ENCODE assay signal across 14 cellular contexts in the genomic region with DNA sequence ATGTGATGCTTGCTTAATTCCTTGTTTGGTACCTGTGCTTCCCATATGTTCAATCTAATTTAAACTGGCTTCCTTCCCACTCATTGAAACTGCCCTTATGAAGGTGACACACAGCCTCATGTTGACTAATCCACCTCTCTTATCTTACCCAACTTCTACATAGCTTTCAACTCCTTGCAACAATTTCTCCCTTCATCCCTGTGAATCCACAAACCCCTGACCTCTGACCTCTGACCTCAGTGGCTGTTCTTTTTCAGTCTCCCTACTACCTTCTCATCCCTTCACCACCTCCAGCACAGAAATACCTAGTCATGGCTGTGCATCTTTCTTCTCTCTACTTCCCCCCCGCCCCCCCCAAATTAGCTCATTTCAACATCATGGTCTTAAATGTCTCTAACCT.
DNase-seq lines count a peak whose midpoint lies in the region; ATAC-seq and TF ChIP-seq lines count a peak whose summit lies in the region.
"Had no signal": no experiment of that assay in that cellular context is flagged by ENCODE, and none has a peak within 500 bp of the region (broad histone marks: within the 10 kb centered on the region; RNA-seq: fewer than 3 reads in every experiment).

No MANE protein-coding gene starts in this region.

- intact Hi-C loops in right lobe of liver (cut with DNase I) = no loop called here

- no peak overlapping the region for H3K27ac ChIP-seq in liver (ENCODE audit: low read depth in 1 of 2, low read length in 2 of 2)
- no peak overlapping the region for H3K27ac ChIP-seq in right lobe of liver
- no peak overlapping the region for H3K27ac ChIP-seq in foreskin keratinocyte

- no peak for ATAC-seq in right lobe of liver
- peak; percentile 13 for ATAC-seq in foreskin keratinocyte
- ATAC-seq in GM21423 (IDR thresholded peaks at IDR 0.05; ENCODE audit: unreplicated experiment) = no peak
- ATAC-seq: GM12878 had no signal

- H3K27me3 ChIP-seq in liver (ENCODE audit: control insufficient read depth in 4 of 4, insufficient read depth in 4 of 4, low read length in 3 of 4) = no peaks in the 10 kb centered on the region
- H3K27me3 ChIP-seq in right lobe of liver = no peaks in the 10 kb centered on the region
- H3K27me3 ChIP-seq in foreskin keratinocyte = no peaks in the 10 kb centered on the region

- TF ChIP-seq RAD21 in liver (IDR thresholded peaks at IDR 0.05) = no peak

- H3K9ac ChIP-seq in liver (ENCODE audit: low read depth in 1 of 2, low read length in 2 of 2) = no peak overlapping the region

- DNase-seq in right lobe of liver = no peak
- DNase-seq in NCI-H82 (lab: John Stamatoyannopoulos, UW) = peak; percentile 35
- no peak for DNase-seq in foreskin keratinocyte
- DNase-seq in ecto neural progenitor cell (ENCODE audit: low spot score) = no peak
- DNase-seq in T-helper 9 cell = no peak
- DNase-seq: C1 segment of cervical spinal cord; Calu3; CD4-positive, alpha-beta T cell; DMS 273 treated with DMSO at 0.1 percent for 48 hours; HFFc6 had no signal

- H3K4me3 ChIP-seq in liver (ENCODE audit: low read depth in 1 of 3, low read length in 3 of 3) (no peak overlapping the region), right lobe of liver (no peak overlapping the region)
- H3K4me3 ChIP-seq: GM12878, HAP-1 had no signal

- no peak for TF ChIP-seq CTCF in liver (IDR thresholded peaks at IDR 0.05; ENCODE audit: low read depth, low read length, missing input control)
- TF ChIP-seq CTCF in right lobe of liver (IDR thresholded peaks at IDR 0.05) = no peak
- no peak for TF ChIP-seq CTCF in foreskin keratinocyte (conservative IDR thresholded peaks at IDR 0.05)

- H3K9me3 ChIP-seq in liver (ENCODE audit: control insufficient read depth in 4 of 4, low read length in 3 of 4) (no peaks in the 10 kb centered on the region), right lobe of liver (no peaks in the 10 kb centered on the region)
- H3K9me3 ChIP-seq: HAP-1 had no signal

- H3K36me3 ChIP-seq in liver (ENCODE audit: control insufficient read depth in 4 of 4, insufficient read depth in 3 of 4, low read depth in 1 of 4, low read length in 3 of 4) = peaks cover 0 to 3% (median 0%) of the 10 kb centered on the region in 4 donors
- H3K36me3 ChIP-seq in right lobe of liver = no peaks in the 10 kb centered on the region
- H3K36me3 ChIP-seq: HAP-1 had no signal

- 98% methylated on average over 1 of the region's 1 CpG for whole genome bisulfite sequencing in liver
- WGBS in right lobe of liver (ENCODE audit: insufficient coverage, low coverage, low lambda C conversion rate, missing lambda C conversion rate) = 100% methylated on average over 1 of the region's 1 CpG

- no peak for TF ChIP-seq POLR2A in right lobe of liver (IDR thresholded peaks at IDR 0.05)

- H3K4me1 ChIP-seq in liver (ENCODE audit: control insufficient read depth in 4 of 4, insufficient read depth in 4 of 4, low read length in 3 of 4) (peaks cover 0 to 11% (median 2%) of the 10 kb centered on the region in 4 donors), right lobe of liver (peaks cover 0 to 13% (median 5%) of the 10 kb centered on the region in 4 donors), foreskin keratinocyte (peaks cover 4% of the 10 kb centered on the region)
- H3K4me1 ChIP-seq: HAP-1 had no signal

TF ChIP-seq in liver, 16 proteins besides CTCF, POLR2A, EP300 and RAD21:
- TF ChIP-seq SP1 (IDR thresholded peaks at IDR 0.05) (no peak), NR2F2 (IDR thresholded peaks at IDR 0.05) (peak; percentile 48)
- TF ChIP-seq, protein P1, sequence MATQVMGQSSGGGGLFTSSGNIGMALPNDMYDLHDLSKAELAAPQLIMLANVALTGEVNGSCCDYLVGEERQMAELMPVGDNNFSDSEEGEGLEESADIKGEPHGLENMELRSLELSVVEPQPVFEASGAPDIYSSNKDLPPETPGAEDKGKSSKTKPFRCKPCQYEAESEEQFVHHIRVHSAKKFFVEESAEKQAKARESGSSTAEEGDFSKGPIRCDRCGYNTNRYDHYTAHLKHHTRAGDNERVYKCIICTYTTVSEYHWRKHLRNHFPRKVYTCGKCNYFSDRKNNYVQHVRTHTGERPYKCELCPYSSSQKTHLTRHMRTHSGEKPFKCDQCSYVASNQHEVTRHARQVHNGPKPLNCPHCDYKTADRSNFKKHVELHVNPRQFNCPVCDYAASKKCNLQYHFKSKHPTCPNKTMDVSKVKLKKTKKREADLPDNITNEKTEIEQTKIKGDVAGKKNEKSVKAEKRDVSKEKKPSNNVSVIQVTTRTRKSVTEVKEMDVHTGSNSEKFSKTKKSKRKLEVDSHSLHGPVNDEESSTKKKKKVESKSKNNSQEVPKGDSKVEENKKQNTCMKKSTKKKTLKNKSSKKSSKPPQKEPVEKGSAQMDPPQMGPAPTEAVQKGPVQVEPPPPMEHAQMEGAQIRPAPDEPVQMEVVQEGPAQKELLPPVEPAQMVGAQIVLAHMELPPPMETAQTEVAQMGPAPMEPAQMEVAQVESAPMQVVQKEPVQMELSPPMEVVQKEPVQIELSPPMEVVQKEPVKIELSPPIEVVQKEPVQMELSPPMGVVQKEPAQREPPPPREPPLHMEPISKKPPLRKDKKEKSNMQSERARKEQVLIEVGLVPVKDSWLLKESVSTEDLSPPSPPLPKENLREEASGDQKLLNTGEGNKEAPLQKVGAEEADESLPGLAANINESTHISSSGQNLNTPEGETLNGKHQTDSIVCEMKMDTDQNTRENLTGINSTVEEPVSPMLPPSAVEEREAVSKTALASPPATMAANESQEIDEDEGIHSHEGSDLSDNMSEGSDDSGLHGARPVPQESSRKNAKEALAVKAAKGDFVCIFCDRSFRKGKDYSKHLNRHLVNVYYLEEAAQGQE (IDR thresholded peaks at IDR 0.05) = no peak
